Comparison of ENCODE assay signal across 8 cellular contexts in genomic region chr14:22543570-22544357, GRCh38. TPM values are rescaled to one million over a fixed set of nuclear protein-coding genes. Genes with fewer than 3 reads are reported as not detected.
DNase-seq lines count a peak whose midpoint lies in the region; ATAC-seq and TF ChIP-seq lines count a peak whose summit lies in the region.
"Not testable (repeated sequence)": the region's sequence is repeated elsewhere in the genome, so short reads cannot be mapped to it uniquely, and the experiment has no call there.

No MANE protein-coding gene starts in this region.

- not testable (repeated sequence) for H3K36me3 ChIP-seq in vagina

- CTCF ChIA-PET in activated CD8-positive, alpha-beta T cell treated with anti-CD3 and anti-CD28 coated beads for 36 hours (lab: Charles Lee), result interaction anchor here (2.0 to 2.9 kb wide), 2 partner anchors 13 kb away, joined by 12 to 15 read pairs; no protein-coding TSS in a partner anchor

- H3K27ac Mint-ChIP-seq in IgD-negative memory B cell (peak overlapping the region; percentile 30 to 83 (median 48)), T-helper 17 cell (peak overlapping the region; percentile 100), memory B cell (peak overlapping the region; percentile 78)
- H3K27ac Mint-ChIP-seq in activated CD8-positive, alpha-beta T cell treated with anti-CD3 and anti-CD28 coated beads for 36 hours, result peak overlapping the region; percentile 94
- peak overlapping the region; percentile 99 for H3K27ac Mint-ChIP-seq in activated T-helper 17 cell treated with anti-CD3 and anti-CD28 coated beads, Interleukin-2, amount 50 U/mL, for 72 hours
- peak overlapping the region; percentile 93 for H3K27ac Mint-ChIP-seq in activated naive CD8-positive, alpha-beta T cell treated with anti-CD3 and anti-CD28 coated beads for 36 hours

- peaks cover 11% of the 10 kb centered on the region for H3K36me3 Mint-ChIP-seq in IgD-negative memory B cell
- peaks cover 33% of the 10 kb centered on the region for H3K36me3 Mint-ChIP-seq in T-helper 17 cell (ENCODE audit: low read depth)
- H3K36me3 Mint-ChIP-seq in activated CD8-positive, alpha-beta T cell treated with anti-CD3 and anti-CD28 coated beads for 36 hours (ENCODE audit: low read depth), result peaks cover 97% of the 10 kb centered on the region
- peaks cover 100% of the 10 kb centered on the region for H3K36me3 Mint-ChIP-seq in activated T-helper 17 cell treated with anti-CD3 and anti-CD28 coated beads, Interleukin-2, amount 50 U/mL, for 72 hours (ENCODE audit: low read depth)
- H3K36me3 Mint-ChIP-seq in activated naive CD8-positive, alpha-beta T cell treated with anti-CD3 and anti-CD28 coated beads for 36 hours, result peaks cover 95% of the 10 kb centered on the region
- H3K36me3 Mint-ChIP-seq in memory B cell, result peaks cover 11% of the 10 kb centered on the region

- H3K4me1 Mint-ChIP-seq in IgD-negative memory B cell, result peaks cover 20 to 26% (median 22%) of the 10 kb centered on the region in 3 donors
- peaks cover 90% of the 10 kb centered on the region for H3K4me1 Mint-ChIP-seq in T-helper 17 cell
- peaks cover 90% of the 10 kb centered on the region for H3K4me1 Mint-ChIP-seq in activated CD8-positive, alpha-beta T cell treated with anti-CD3 and anti-CD28 coated beads for 36 hours (ENCODE audit: low read depth)
- peaks cover 73% of the 10 kb centered on the region for H3K4me1 Mint-ChIP-seq in activated T-helper 17 cell treated with anti-CD3 and anti-CD28 coated beads, Interleukin-2, amount 50 U/mL, for 72 hours
- H3K4me1 Mint-ChIP-seq in activated naive CD8-positive, alpha-beta T cell treated with anti-CD3 and anti-CD28 coated beads for 36 hours, result peaks cover 88% of the 10 kb centered on the region
- peaks cover 29% of the 10 kb centered on the region for H3K4me1 Mint-ChIP-seq in memory B cell

- intact Hi-C loops in activated CD8-positive, alpha-beta T cell treated with anti-CD3 and anti-CD28 coated beads for 36 hours (cut with micrococcal nuclease), result loop anchor here (10.0 kb wide), 1 partner anchor 1279 kb away; the partner anchor contains the start of gene HNRNPC
- intact Hi-C loops in vagina (cut with DNase I), result not testable (repeated sequence)

- not testable (repeated sequence) for TF ChIP-seq POLR2A in vagina (IDR thresholded peaks at IDR 0.05)

- H3K4me1 ChIP-seq in vagina, result peaks cover 44% of the 10 kb centered on the region

- not testable (repeated sequence) for H3K4me3 Mint-ChIP-seq in IgD-negative memory B cell, memory B cell
- peak overlapping the region; percentile 94 for H3K4me3 Mint-ChIP-seq in T-helper 17 cell
- peak overlapping the region; percentile 79 for H3K4me3 Mint-ChIP-seq in activated CD8-positive, alpha-beta T cell treated with anti-CD3 and anti-CD28 coated beads for 36 hours
- H3K4me3 Mint-ChIP-seq in activated T-helper 17 cell treated with anti-CD3 and anti-CD28 coated beads, Interleukin-2, amount 50 U/mL, for 72 hours, result peak overlapping the region; percentile 88
- peak overlapping the region; percentile 82 for H3K4me3 Mint-ChIP-seq in activated naive CD8-positive, alpha-beta T cell treated with anti-CD3 and anti-CD28 coated beads for 36 hours

- TF ChIP-seq CTCF in activated CD8-positive, alpha-beta T cell treated with anti-CD3 and anti-CD28 coated beads for 36 hours (IDR thresholded peaks at IDR 0.05); vagina (IDR thresholded peaks at IDR 0.05): not testable (repeated sequence)

- H3K4me3 ChIP-seq in vagina, result not testable (repeated sequence)

- DNase-seq in T-helper 17 cell; activated naive CD8-positive, alpha-beta T cell treated with anti-CD3 and anti-CD28 coated beads for 36 hours; memory B cell (ENCODE audit: low spot score in 2 of 2); vagina (ENCODE audit: extremely low spot score in 2 of 2): not testable (repeated sequence)
- peak; percentile 68 for DNase-seq in activated CD8-positive, alpha-beta T cell treated with anti-CD3 and anti-CD28 coated beads for 36 hours
- peak; percentile 54 for DNase-seq in stimulated activated CD4-positive, alpha-beta T cell treated with anti-CD3 and anti-CD28 coated beads, Interleukin-15, amount 100 ng/mL, for 24 hours

- not testable (repeated sequence) for H3K27me3 ChIP-seq in vagina

- peak overlapping the region; percentile 5 for H3K27ac ChIP-seq in vagina

- H3K9me3 Mint-ChIP-seq in IgD-negative memory B cell; activated CD8-positive, alpha-beta T cell treated with anti-CD3 and anti-CD28 coated beads for 36 hours; activated T-helper 17 cell treated with anti-CD3 and anti-CD28 coated beads, Interleukin-2, amount 50 U/mL, for 72 hours; activated naive CD8-positive, alpha-beta T cell treated with anti-CD3 and anti-CD28 coated beads for 36 hours; memory B cell: not testable (repeated sequence)

- not testable (repeated sequence) for H3K27me3 Mint-ChIP-seq in IgD-negative memory B cell; T-helper 17 cell; activated CD8-positive, alpha-beta T cell treated with anti-CD3 and anti-CD28 coated beads for 36 hours; activated T-helper 17 cell treated with anti-CD3 and anti-CD28 coated beads, Interleukin-2, amount 50 U/mL, for 72 hours; activated naive CD8-positive, alpha-beta T cell treated with anti-CD3 and anti-CD28 coated beads for 36 hours; memory B cell

- ATAC-seq in T-helper 17 cell; memory B cell (ENCODE audit: low read depth): not testable (repeated sequence)
- peak; percentile 12 for ATAC-seq in activated CD8-positive, alpha-beta T cell treated with anti-CD3 and anti-CD28 coated beads for 36 hours
- ATAC-seq in activated T-helper 17 cell treated with anti-CD3 and anti-CD28 coated beads, Interleukin-2, amount 50 U/mL, for 72 hours (replicated peaks), result peak; percentile 22

- POLR2A ChIA-PET in activated CD8-positive, alpha-beta T cell treated with anti-CD3 and anti-CD28 coated beads for 36 hours (lab: Charles Lee), result interaction anchor here (1.4 to 20.6 kb wide), 5 partner anchors 7 to 547 kb away, joined by 3 to 1006 read pairs (median 243); no protein-coding TSS in a partner anchor

- not testable (repeated sequence) for H3K9me3 ChIP-seq in T-helper 17 cell (ENCODE audit: control insufficient read depth, low read length, poor library complexity, severe bottlenecking); vagina

RNA-seq across cellular contexts. Expression of gene DAD1, which starts 45.3 kb away (rescaled TPM):
- 420 TPM for polyA plus RNA-seq in IgD-negative memory B cell
- total RNA-seq in T-helper 17 cell, result 10 to 100 TPM; 95.4 to 96.0 TPM
- total RNA-seq in activated CD8-positive, alpha-beta T cell treated with anti-CD3 and anti-CD28 coated beads for 36 hours, result 100 to 1,000 TPM; 194 to 196 TPM
- 100 to 1,000 TPM; 218 to 229 TPM for total RNA-seq in activated T-helper 17 cell treated with anti-CD3 and anti-CD28 coated beads, Interleukin-2, amount 50 U/mL, for 72 hours
- 100 to 1,000 TPM; 197 to 208 TPM for total RNA-seq in activated naive CD8-positive, alpha-beta T cell treated with anti-CD3 and anti-CD28 coated beads for 36 hours
- total RNA-seq in vagina, result 145 TPM

RNA-seq across cellular contexts. Expression of gene ABHD4, which starts 54.3 kb away (rescaled TPM):
- polyA plus RNA-seq in IgD-negative memory B cell, result 9.0 TPM
- total RNA-seq in T-helper 17 cell (10 to 100 TPM; 12.3 to 19.0 TPM), vagina (31.9 TPM)
- total RNA-seq in activated CD8-positive, alpha-beta T cell treated with anti-CD3 and anti-CD28 coated beads for 36 hours, result 1 to 10 TPM; 8.6 to 9.4 TPM
- total RNA-seq in activated T-helper 17 cell treated with anti-CD3 and anti-CD28 coated beads, Interleukin-2, amount 50 U/mL, for 72 hours, result 10 to 100 TPM; 11.2 to 31.0 TPM
- total RNA-seq in activated naive CD8-positive, alpha-beta T cell treated with anti-CD3 and anti-CD28 coated beads for 36 hours, result 1 to 10 TPM; 8.2 to 8.7 TPM

Comparison
In these comparisons a context has a peak if more than half of its experiments do, and no peak if none do; other contexts are left out.
1. H3K27ac Mint-ChIP-seq: peak in every context shown above with its lines; median percentile 100 in T-helper 17 cell; 99 in activated T-helper 17 cell treated with anti-CD3 and anti-CD28 coated beads, Interleukin-2, amount 50 U/mL, for 72 hours; 94 in activated CD8-positive, alpha-beta T cell treated with anti-CD3 and anti-CD28 coated beads for 36 hours; 93 in activated naive CD8-positive, alpha-beta T cell treated with anti-CD3 and anti-CD28 coated beads for 36 hours; 78 in memory B cell; 48 in IgD-negative memory B cell.